In the genomic region with DNA sequence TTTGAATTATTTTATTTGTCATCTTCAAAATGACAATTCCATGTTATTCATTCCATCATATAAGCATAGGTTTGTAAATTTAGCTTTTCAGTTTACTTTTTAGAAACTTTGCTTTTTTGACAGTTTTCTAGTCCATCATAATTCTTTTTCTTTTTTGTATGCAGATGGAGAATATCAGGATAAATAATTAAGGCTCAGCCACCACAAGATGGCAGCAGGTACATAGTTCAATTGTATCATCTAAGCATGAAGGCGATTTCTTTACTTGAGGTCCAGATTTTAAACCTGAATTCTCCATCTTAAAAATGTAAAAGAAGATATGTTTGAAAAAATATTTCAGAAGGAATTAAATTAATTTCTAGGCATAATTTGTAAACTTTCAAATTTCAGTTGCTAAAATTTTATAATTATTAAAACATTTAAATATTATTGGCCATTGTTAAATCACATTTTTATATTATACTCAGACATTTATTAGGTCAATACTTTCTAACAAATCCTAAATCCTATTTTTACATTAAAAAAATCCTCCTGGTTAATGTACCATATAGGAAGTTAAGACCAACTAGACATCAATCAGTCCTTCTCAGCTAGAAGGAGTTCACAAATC, we compare ENCODE assay signal across 9 cellular contexts. TPM values are rescaled to one million over a fixed set of nuclear protein-coding genes. Genes with fewer than 3 reads are reported as not detected.
A peak's percentile ranks its signal among the peaks of the same experiment; 100 is the strongest.
DNase-seq lines count a peak whose midpoint lies in the region; ATAC-seq and TF ChIP-seq lines count a peak whose summit lies in the region.
"Had no signal": no experiment of that assay in that cellular context is flagged by ENCODE, and none has a peak within 500 bp of the region (broad histone marks: within the 10 kb centered on the region; RNA-seq: fewer than 3 reads in every experiment).

No MANE protein-coding gene starts in this region.

- peaks cover 4% of the 10 kb centered on the region for H3K27me3 Mint-ChIP-seq in CD4-positive, alpha-beta T cell
- no peaks in the 10 kb centered on the region for H3K27me3 Mint-ChIP-seq in type B pancreatic cell

- H3K4me3 ChIP-seq in WI38 (ENCODE audit: low read depth, low read length) (no peak overlapping the region), hepatocyte (no peak overlapping the region)

- no peak overlapping the region for H3K27ac ChIP-seq in CD4-positive, alpha-beta T cell (ENCODE audit: low read depth, low read length)
- H3K27ac ChIP-seq in hepatocyte, result no peak overlapping the region

- no peaks in the 10 kb centered on the region for H3K9me2 ChIP-seq in hepatocyte (replicated peaks; ENCODE audit: insufficient read depth)

- WGBS in hepatocyte (ENCODE audit: low lambda C conversion rate, missing lambda C conversion rate), result 19% methylated on average over 1 of the region's 1 CpG

- H3K79me2 ChIP-seq in hepatocyte, result no peaks in the 10 kb centered on the region

- no peaks in the 10 kb centered on the region for H3K9me3 ChIP-seq in CD4-positive, alpha-beta T cell (ENCODE audit: control insufficient read depth, low read length)
- H3K9me3 ChIP-seq in hepatocyte (ENCODE audit: low read depth), result no peaks in the 10 kb centered on the region

- CTCF ChIA-PET in CD4-positive, alpha-beta T cell (lab: Charles Lee), result interaction anchor here (0.9 kb wide), 1 partner anchor 10 kb away, joined by 3 read pairs; no protein-coding TSS in a partner anchor

- no peaks in the 10 kb centered on the region for H3K36me3 ChIP-seq in hepatocyte (replicated peaks; ENCODE audit: insufficient read depth, low read depth)

- DNase-seq in CD4-positive, alpha-beta T cell, result no peak
- DNase-seq in NCI-H1105 (lab: John Stamatoyannopoulos, UW) (peak; percentile 51), hepatocyte (ENCODE audit: low spot score) (peak; percentile 63), type B pancreatic cell (ENCODE audit: extremely low spot score, unreplicated experiment) (no peak)

- no peaks in the 10 kb centered on the region for H3K4me1 Mint-ChIP-seq in CD4-positive, alpha-beta T cell (ENCODE audit: low read depth)
- H3K4me1 Mint-ChIP-seq in type B pancreatic cell (ENCODE audit: unreplicated experiment), result no peaks in the 10 kb centered on the region

- peak; percentile 32 for TF ChIP-seq CTCF in CD4-positive, alpha-beta T cell (IDR thresholded peaks at IDR 0.05)
- peak; percentile 25; the same call in 1 of the 2 replicates for TF ChIP-seq CTCF in WI38 (IDR thresholded peaks at IDR 0.05; ENCODE audit: low read depth, low read length)
- peak; percentile 81 for TF ChIP-seq CTCF in hepatocyte (IDR thresholded peaks at IDR 0.05; ENCODE audit: poor library complexity)
- peak; percentile 82 for TF ChIP-seq CTCF in type B pancreatic cell (conservative IDR thresholded peaks at IDR 0.05)

- H3K9me3 Mint-ChIP-seq in CD4-positive, alpha-beta T cell, result no peaks in the 10 kb centered on the region
- no peaks in the 10 kb centered on the region for H3K9me3 Mint-ChIP-seq in type B pancreatic cell

- no peaks in the 10 kb centered on the region for H3K4me1 ChIP-seq in hepatocyte (ENCODE audit: insufficient read depth)

- H4K20me1 ChIP-seq in hepatocyte (ENCODE audit: insufficient read depth, poor library complexity, severe bottlenecking), result no peaks in the 10 kb centered on the region

- intact Hi-C loops in CD4-positive, alpha-beta T cell (cut with DNase I, micrococcal nuclease), result no loop called here

- ATAC-seq in CD4-positive, alpha-beta T cell (ENCODE audit: poor library complexity), result no peak
- ATAC-seq in GM19035 (IDR thresholded peaks at IDR 0.05; ENCODE audit: unreplicated experiment), result peak; percentile 72
- ATAC-seq in GM18873 (IDR thresholded peaks at IDR 0.05; ENCODE audit: low FRiP score, unreplicated experiment), result no peak
- ATAC-seq in HG03439 (IDR thresholded peaks at IDR 0.05; ENCODE audit: unreplicated experiment), result no peak

- H3K27ac Mint-ChIP-seq in CD4-positive, alpha-beta T cell, result no peak overlapping the region
- no peak overlapping the region for H3K27ac Mint-ChIP-seq in type B pancreatic cell

- H3K4me3 Mint-ChIP-seq in CD4-positive, alpha-beta T cell, result no peak overlapping the region
- H3K4me3 Mint-ChIP-seq in type B pancreatic cell, result no peak overlapping the region

- H3K27me3 ChIP-seq in CD4-positive, alpha-beta T cell (ENCODE audit: control insufficient read depth, insufficient read depth, low read length), result no peaks in the 10 kb centered on the region
- no peaks in the 10 kb centered on the region for H3K27me3 ChIP-seq in hepatocyte

- POLR2A ChIA-PET in CD4-positive, alpha-beta T cell (lab: Charles Lee), result no interaction called here

- no peak overlapping the region for H2AFZ ChIP-seq in hepatocyte

- no peak overlapping the region for H3K4me2 ChIP-seq in hepatocyte

- H3K36me3 Mint-ChIP-seq in CD4-positive, alpha-beta T cell (ENCODE audit: low read depth), result no peaks in the 10 kb centered on the region
- H3K36me3 Mint-ChIP-seq in type B pancreatic cell, result no peaks in the 10 kb centered on the region

RNA-seq across cellular contexts. Expression of a gene that starts 15.1 kb away (rescaled TPM):
- total RNA-seq in CD4-positive, alpha-beta T cell, result not detected
- total RNA-seq in hepatocyte (0.60 and 2.0 TPM in 2 replicates), type B pancreatic cell (ENCODE audit: low replicate concordance) (0.24 TPM in 1 of 2 replicates, not detected in the other)
- polyA plus RNA-seq in hepatocyte, result 2.1 and 3.0 TPM in 2 replicates
- total RNA-seq: skeletal muscle tissue had no signal

RNA-seq across cellular contexts. Expression of a gene that starts 45.6 kb away (rescaled TPM):
- total RNA-seq in CD4-positive, alpha-beta T cell, result 1 to 10 TPM; 8.2 to 8.3 TPM
- 72.6 and 109 TPM in 2 replicates for total RNA-seq in hepatocyte
- polyA plus RNA-seq in hepatocyte, result 44.5 and 44.9 TPM in 2 replicates
- 51.5 and 86.4 TPM in 2 replicates for total RNA-seq in type B pancreatic cell (ENCODE audit: low replicate concordance)

Comparison
In these comparisons a context has a peak if more than half of its experiments do, and no peak if none do; other contexts are left out.
1. DNase-seq: peak in NCI-H1105 (single experiment) and hepatocyte (single experiment); none in CD4-positive, alpha-beta T cell (0 of 10) and type B pancreatic cell (single experiment).
2. CTCF ChIP-seq: peak in every context shown above with its lines; median percentile 82 in type B pancreatic cell; 81 in hepatocyte; 32 in CD4-positive, alpha-beta T cell; 25 in WI38.